Comparison of ENCODE assay signal across 19 cellular contexts in genomic region chr11:108210441-108210840, GRCh38.
"Had no signal": no experiment of that assay in that cellular context is flagged by ENCODE, and none has a peak within 500 bp of the region (broad histone marks: within the 10 kb centered on the region; RNA-seq: fewer than 3 reads in every experiment).

No MANE protein-coding gene starts in this region.

- H3K27ac ChIP-seq: gastroesophageal sphincter, left lung, right atrium auricular region had no signal

- H3K4me3 Mint-ChIP-seq: endodermal cell, type B pancreatic cell had no signal

- H3K4me1 Mint-ChIP-seq: endodermal cell had no signal

- H3K27ac Mint-ChIP-seq: endodermal cell, progenitor cell of endocrine pancreas, type B pancreatic cell had no signal

- DNase-seq: activated CD4-positive, alpha-beta T cell treated with anti-CD3 and anti-CD28 coated beads for 1 hour; activated CD8-positive, alpha-beta memory T cell treated with anti-CD3 and anti-CD28 coated beads, Interleukin-2, amount 50 U/mL, for 48 hours; aorta; endodermal cell; erythroblast; islet precursor cell; left lung; mammary epithelial cell; mucosa of descending colon; Right ventricle myocardium superior; stimulated activated CD4-positive, alpha-beta T cell treated with anti-CD3 and anti-CD28 coated beads, Interleukin-2, amount 100 ng/mL, for 48 hours; stimulated activated naive CD8-positive, alpha-beta T cell treated with anti-CD3 and anti-CD28 coated beads, Interleukin-15, Interleukin-2, amounts not matched to agents 100 U/mL and 50 U/mL, for 24 hours; T-helper 1 cell; T1000 had no signal

- H3K4me1 ChIP-seq: gastroesophageal sphincter, left lung, right atrium auricular region had no signal

- H3K9me3 Mint-ChIP-seq: type B pancreatic cell had no signal

- H3K4me3 ChIP-seq: gastroesophageal sphincter, left lung, mucosa of descending colon, right atrium auricular region had no signal

- ATAC-seq: gastroesophageal sphincter; left lung; mucosa of descending colon; SK-N-SH treated with all-trans-retinoic acid at 6 μM for 48 hours; stimulated activated naive CD8-positive, alpha-beta T cell treated with anti-CD3 and anti-CD28 coated beads, Interleukin-15, Interleukin-2, amounts not matched to agents 100 U/mL and 50 U/mL, for 24 hours had no signal

- H3K27me3 Mint-ChIP-seq: progenitor cell of endocrine pancreas, type B pancreatic cell had no signal

- H3K27me3 ChIP-seq: gastroesophageal sphincter, left lung, right atrium auricular region had no signal
